Comparison of ENCODE assay signal across 20 cellular contexts in the genomic region with DNA sequence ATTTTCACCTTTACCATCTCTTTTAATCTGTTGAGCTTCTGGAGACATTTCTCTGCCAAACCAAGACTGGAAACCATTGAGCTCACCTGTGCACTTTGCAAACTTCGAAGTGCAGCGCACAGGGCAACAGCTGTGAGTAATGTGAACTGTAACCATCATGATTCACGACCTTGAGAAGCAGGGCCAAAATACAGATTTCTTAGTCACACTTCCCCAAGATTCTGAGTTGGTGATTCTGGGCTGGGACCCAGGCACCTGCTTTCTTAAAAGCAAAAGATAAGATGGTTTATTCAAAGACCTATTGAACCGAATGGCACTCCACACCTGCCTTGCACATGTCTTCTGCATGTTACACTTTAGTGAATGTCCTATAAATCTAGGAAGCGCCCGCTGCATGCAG. TPM values are rescaled to one million over a fixed set of nuclear protein-coding genes. Genes with fewer than 3 reads are reported as not detected.
DNase-seq lines count a peak whose midpoint lies in the region; FAIRE-seq and TF ChIP-seq lines count a peak whose summit lies in the region.
"Had no signal": no experiment of that assay in that cellular context is flagged by ENCODE, and none has a peak within 500 bp of the region (broad histone marks: within the 10 kb centered on the region; RNA-seq: fewer than 3 reads in every experiment).

No MANE protein-coding gene starts in this region.

- H3K4me1 Mint-ChIP-seq in astrocyte (ENCODE audit: low read depth, unreplicated experiment), result no peaks in the 10 kb centered on the region
- H3K4me1 Mint-ChIP-seq in progenitor cell of endocrine pancreas (ENCODE audit: low read depth), result peaks cover 5% of the 10 kb centered on the region

- no peaks in the 10 kb centered on the region for H3K9me3 ChIP-seq in astrocyte (ENCODE audit: insufficient read depth, low read depth, low read length)
- H3K9me3 ChIP-seq: suprapubic skin had no signal

- H3K9me3 Mint-ChIP-seq in astrocyte (ENCODE audit: unreplicated experiment) (no peaks in the 10 kb centered on the region), progenitor cell of endocrine pancreas (ENCODE audit: low read depth) (no peaks in the 10 kb centered on the region)
- H3K9me3 Mint-ChIP-seq: CD8-positive, alpha-beta memory T cell; naive B cell; T-helper 1 cell treated with Interleukin-12 subunit alpha and Interleukin-12 subunit beta and Interleukin-4 antibody, amounts not matched to agents 30 μg/mL and 1 μg/mL, for 36 hours had no signal

- H3K4me3 Mint-ChIP-seq in astrocyte (ENCODE audit: unreplicated experiment) (no peak overlapping the region), progenitor cell of endocrine pancreas (ENCODE audit: low read depth) (no peak overlapping the region)
- H3K4me3 Mint-ChIP-seq: T-helper 1 cell treated with Interleukin-12 subunit alpha and Interleukin-12 subunit beta and Interleukin-4 antibody, amounts not matched to agents 30 μg/mL and 1 μg/mL, for 36 hours had no signal

- H3K27ac ChIP-seq in astrocyte (ENCODE audit: low read depth, low read length), result no peak overlapping the region
- H3K27ac ChIP-seq: foreskin keratinocyte, hepatocyte, suprapubic skin had no signal

- no peak overlapping the region for H3K27ac Mint-ChIP-seq in astrocyte (ENCODE audit: unreplicated experiment)
- no peak overlapping the region for H3K27ac Mint-ChIP-seq in progenitor cell of endocrine pancreas
- H3K27ac Mint-ChIP-seq: T-helper 1 cell treated with Interleukin-12 subunit alpha and Interleukin-12 subunit beta and Interleukin-4 antibody, amounts not matched to agents 30 μg/mL and 1 μg/mL, for 36 hours had no signal

- FAIRE-seq in H54 (lab: Jason Lieb, UNC), result peak; percentile 11
- no peak for FAIRE-seq in astrocyte (lab: Jason Lieb, UNC)

- CTCF ChIA-PET in GM10248 (lab: Yijun Ruan, JAX), result no interaction called here

- no peak overlapping the region for H3K9ac ChIP-seq in astrocyte (ENCODE audit: low read length)

- no peak for TF ChIP-seq CTCF in astrocyte (IDR thresholded peaks at IDR 0.05; ENCODE audit: insufficient read depth, low read depth, low read length)
- no peak for TF ChIP-seq CTCF in progenitor cell of endocrine pancreas (IDR thresholded peaks at IDR 0.05; ENCODE audit: unreplicated experiment)
- no peak for TF ChIP-seq CTCF in GM10248 (IDR thresholded peaks at IDR 0.05; ENCODE audit: control extremely low read depth, extremely low read depth, low read depth, missing control alignments)

- H2AFZ ChIP-seq in astrocyte (ENCODE audit: low read depth, low read length), result no peak overlapping the region
- H2AFZ ChIP-seq: hepatocyte had no signal

- H3K4me1 ChIP-seq in astrocyte (ENCODE audit: insufficient read depth, low read length), result no peaks in the 10 kb centered on the region
- H3K4me1 ChIP-seq: foreskin keratinocyte had no signal

- no peaks in the 10 kb centered on the region for H3K79me2 ChIP-seq in astrocyte (ENCODE audit: insufficient read depth, low read length)
- H3K79me2 ChIP-seq: hepatocyte had no signal

- H4K20me1 ChIP-seq in astrocyte (ENCODE audit: insufficient read depth, low read length), result peaks cover 12% of the 10 kb centered on the region

- H3K27me3 ChIP-seq in astrocyte (ENCODE audit: insufficient read depth, low read length), result no peaks in the 10 kb centered on the region
- H3K27me3 ChIP-seq: foreskin keratinocyte, hepatocyte, suprapubic skin had no signal

- POLR2A ChIA-PET in GM10248 (lab: Yijun Ruan, JAX), result interaction anchor here (0.6 kb wide), 1 partner anchor 464 kb away, joined by 6 read pairs; no protein-coding TSS in a partner anchor

- no peak overlapping the region for H3K4me3 ChIP-seq in astrocyte (ENCODE audit: insufficient read depth, low read depth, low read length)
- H3K4me3 ChIP-seq: hepatocyte, suprapubic skin had no signal

- DNase-seq in A172 (ENCODE audit: low spot score) (peak; percentile 21), H54 (ENCODE audit: insufficient read length, low spot score) (no peak), astrocyte (ENCODE audit: low read depth) (peak; percentile 42), iris pigment epithelial cell (ENCODE audit: low read depth) (peak; percentile 53), KG1 (lab: John Stamatoyannopoulos, UW) (no peak), progenitor cell of endocrine pancreas (ENCODE audit: low spot score, unreplicated experiment) (no peak), GM10248 (ENCODE audit: extremely low spot score) (no peak)
- DNase-seq: activated CD4-positive, alpha-beta T cell treated with anti-CD3 and anti-CD28 coated beads, Interleukin-2, amount 50 U/mL, for 4 hours; activated naive CD4-positive, alpha-beta T cell treated with Interleukin-2 at 50 U/mL for 16 hours; aorta; CD8-positive, alpha-beta memory T cell; DMS53; foreskin keratinocyte; KBM-7; naive B cell; OCI-M1; stimulated activated CD4-positive, alpha-beta T cell treated with anti-CD3 and anti-CD28 coated beads, Interleukin-4, amount 100 ng/mL, for 24 hours had no signal

- H3K27me3 Mint-ChIP-seq in astrocyte (ENCODE audit: low read depth, unreplicated experiment) (no peaks in the 10 kb centered on the region), progenitor cell of endocrine pancreas (no peaks in the 10 kb centered on the region)
- H3K27me3 Mint-ChIP-seq: CD8-positive, alpha-beta memory T cell; naive B cell had no signal

- TF ChIP-seq POLR2A in H54 (IDR thresholded peaks at IDR 0.05; ENCODE audit: low read depth, low read length), result no peak

- no peaks in the 10 kb centered on the region for H3K36me3 ChIP-seq in astrocyte (ENCODE audit: insufficient read depth, low read length)

- peaks cover 12% of the 10 kb centered on the region for H3K36me3 Mint-ChIP-seq in astrocyte (ENCODE audit: low read depth, unreplicated experiment)
- H3K36me3 Mint-ChIP-seq in progenitor cell of endocrine pancreas (ENCODE audit: insufficient read depth), result peaks cover 9% of the 10 kb centered on the region

- no peak overlapping the region for H3K4me2 ChIP-seq in astrocyte (ENCODE audit: low read length)
- H3K4me2 ChIP-seq: hepatocyte had no signal

RNA-seq across cellular contexts. Expression of gene AGTRAP, which starts 10.2 kb away (rescaled TPM):
- total RNA-seq in A172 (2014; rRNA removed; shearing (Covaris generic)), result 36.5 and 41.7 TPM in 2 replicates
- total RNA-seq in astrocyte (38.7 and 46.3 TPM in 2 replicates), progenitor cell of endocrine pancreas (34.2 and 35.4 TPM in 2 replicates)

RNA-seq across cellular contexts. Expression of gene C1orf167, which starts 15.9 kb away (rescaled TPM):
- not detected in 2 replicates for total RNA-seq in A172 (2014; rRNA removed; shearing (Covaris generic))
- total RNA-seq in astrocyte (not detected in 2 replicates), progenitor cell of endocrine pancreas (0.67 TPM in 1 of 2 replicates, not detected in the other)
- total RNA-seq: CD8-positive, alpha-beta memory T cell; foreskin keratinocyte; hepatocyte had no signal

RNA-seq across cellular contexts. Expression of gene DRAXIN, which starts 54.6 kb away (rescaled TPM):
- total RNA-seq in A172 (2014; rRNA removed; shearing (Covaris generic)), result 4.0 and 7.0 TPM in 2 replicates
- total RNA-seq in astrocyte (0.79 and 1.7 TPM in 2 replicates), progenitor cell of endocrine pancreas (2.8 and 3.2 TPM in 2 replicates)
- total RNA-seq: foreskin keratinocyte had no signal

RNA-seq across cellular contexts. Expression of gene MTHFR, which starts 59.7 kb away (rescaled TPM):
- 3.5 and 4.6 TPM in 2 replicates for total RNA-seq in A172 (2014; rRNA removed; shearing (Covaris generic))
- 11.5 and 13.0 TPM in 2 replicates for total RNA-seq in astrocyte
- 28.6 and 29.2 TPM in 2 replicates for total RNA-seq in progenitor cell of endocrine pancreas

RNA-seq across cellular contexts. Expression of gene CLCN6, which starts 59.9 kb away (rescaled TPM):
- total RNA-seq in A172 (2014; rRNA removed; shearing (Covaris generic)), result 1.3 and 4.1 TPM in 2 replicates
- 16.7 and 22.4 TPM in 2 replicates for total RNA-seq in astrocyte
- total RNA-seq in progenitor cell of endocrine pancreas, result 44.1 and 44.3 TPM in 2 replicates

Comparison
In these comparisons a context has a peak if more than half of its experiments do, and no peak if none do; other contexts are left out.
1. DNase-seq: peak in A172 (single experiment), astrocyte (single experiment) and iris pigment epithelial cell (single experiment); none in H54 (single experiment), KG1 (single experiment), progenitor cell of endocrine pancreas (single experiment) and GM10248 (single experiment).